Comparison of ENCODE assay signal across 1 cellular context in the genomic region with DNA sequence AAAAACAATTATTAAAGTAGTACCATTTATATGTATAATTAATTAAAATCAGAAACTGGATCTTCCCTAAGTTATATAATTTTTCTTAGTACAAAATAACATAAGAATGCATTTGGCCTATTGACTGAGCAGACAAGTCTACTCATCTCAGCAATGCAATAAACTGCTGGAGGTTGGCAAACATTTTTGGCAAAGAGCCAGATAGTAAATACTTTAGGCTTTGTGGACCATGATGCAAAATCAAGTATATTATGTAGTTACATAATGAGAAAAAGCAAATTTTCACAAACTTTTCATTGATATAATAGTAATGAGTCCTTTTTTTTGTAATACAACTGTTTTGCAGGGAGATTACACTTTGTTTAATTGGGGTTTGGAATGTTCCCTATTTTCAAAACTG.
TF ChIP-seq lines count a peak whose summit lies in the region.

No MANE protein-coding gene starts in this region.

TF ChIP-seq in HEK293, 187 proteins besides CTCF, POLR2A, EP300 and RAD21 (continued from another document):
- TF ChIP-seq, protein P1, sequence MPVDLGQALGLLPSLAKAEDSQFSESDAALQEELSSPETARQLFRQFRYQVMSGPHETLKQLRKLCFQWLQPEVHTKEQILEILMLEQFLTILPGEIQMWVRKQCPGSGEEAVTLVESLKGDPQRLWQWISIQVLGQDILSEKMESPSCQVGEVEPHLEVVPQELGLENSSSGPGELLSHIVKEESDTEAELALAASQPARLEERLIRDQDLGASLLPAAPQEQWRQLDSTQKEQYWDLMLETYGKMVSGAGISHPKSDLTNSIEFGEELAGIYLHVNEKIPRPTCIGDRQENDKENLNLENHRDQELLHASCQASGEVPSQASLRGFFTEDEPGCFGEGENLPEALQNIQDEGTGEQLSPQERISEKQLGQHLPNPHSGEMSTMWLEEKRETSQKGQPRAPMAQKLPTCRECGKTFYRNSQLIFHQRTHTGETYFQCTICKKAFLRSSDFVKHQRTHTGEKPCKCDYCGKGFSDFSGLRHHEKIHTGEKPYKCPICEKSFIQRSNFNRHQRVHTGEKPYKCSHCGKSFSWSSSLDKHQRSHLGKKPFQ (tag by site-specific recombination; IDR thresholded peaks at IDR 0.05), result no peak
- TF ChIP-seq, protein P2, sequence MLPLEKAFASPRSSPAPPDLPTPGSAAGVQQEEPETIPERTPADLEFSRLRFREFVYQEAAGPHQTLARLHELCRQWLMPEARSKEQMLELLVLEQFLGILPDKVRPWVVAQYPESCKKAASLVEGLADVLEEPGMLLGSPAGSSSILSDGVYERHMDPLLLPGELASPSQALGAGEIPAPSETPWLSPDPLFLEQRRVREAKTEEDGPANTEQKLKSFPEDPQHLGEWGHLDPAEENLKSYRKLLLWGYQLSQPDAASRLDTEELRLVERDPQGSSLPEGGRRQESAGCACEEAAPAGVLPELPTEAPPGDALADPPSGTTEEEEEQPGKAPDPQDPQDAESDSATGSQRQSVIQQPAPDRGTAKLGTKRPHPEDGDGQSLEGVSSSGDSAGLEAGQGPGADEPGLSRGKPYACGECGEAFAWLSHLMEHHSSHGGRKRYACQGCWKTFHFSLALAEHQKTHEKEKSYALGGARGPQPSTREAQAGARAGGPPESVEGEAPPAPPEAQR (tag by site-specific recombination; IDR thresholded peaks at IDR 0.05), result no peak
- no peak for TF ChIP-seq ZNF433 (tag by site-specific recombination; IDR thresholded peaks at IDR 0.05; ENCODE audit: low read depth)
- no peak for TF ChIP-seq ZNF404 (tag by site-specific recombination; IDR thresholded peaks at IDR 0.05)
- TF ChIP-seq, protein P3, sequence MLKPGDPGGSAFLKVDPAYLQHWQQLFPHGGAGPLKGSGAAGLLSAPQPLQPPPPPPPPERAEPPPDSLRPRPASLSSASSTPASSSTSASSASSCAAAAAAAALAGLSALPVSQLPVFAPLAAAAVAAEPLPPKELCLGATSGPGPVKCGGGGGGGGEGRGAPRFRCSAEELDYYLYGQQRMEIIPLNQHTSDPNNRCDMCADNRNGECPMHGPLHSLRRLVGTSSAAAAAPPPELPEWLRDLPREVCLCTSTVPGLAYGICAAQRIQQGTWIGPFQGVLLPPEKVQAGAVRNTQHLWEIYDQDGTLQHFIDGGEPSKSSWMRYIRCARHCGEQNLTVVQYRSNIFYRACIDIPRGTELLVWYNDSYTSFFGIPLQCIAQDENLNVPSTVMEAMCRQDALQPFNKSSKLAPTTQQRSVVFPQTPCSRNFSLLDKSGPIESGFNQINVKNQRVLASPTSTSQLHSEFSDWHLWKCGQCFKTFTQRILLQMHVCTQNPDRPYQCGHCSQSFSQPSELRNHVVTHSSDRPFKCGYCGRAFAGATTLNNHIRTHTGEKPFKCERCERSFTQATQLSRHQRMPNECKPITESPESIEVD (tag by site-specific recombination; IDR thresholded peaks at IDR 0.05), result peak; percentile 68
- TF ChIP-seq ZBTB21 (tag by site-specific recombination; IDR thresholded peaks at IDR 0.05), result 0 out of 2 replicates have a peak, but pooled peaks have one; percentile 15
- TF ChIP-seq ZNF707 (tag by site-specific recombination; IDR thresholded peaks at IDR 0.05), result no peak
TF ChIP-seq in HEK293: peak in this region for 22.
